ENCODE assay signal across 7 cellular contexts in the genomic region with DNA sequence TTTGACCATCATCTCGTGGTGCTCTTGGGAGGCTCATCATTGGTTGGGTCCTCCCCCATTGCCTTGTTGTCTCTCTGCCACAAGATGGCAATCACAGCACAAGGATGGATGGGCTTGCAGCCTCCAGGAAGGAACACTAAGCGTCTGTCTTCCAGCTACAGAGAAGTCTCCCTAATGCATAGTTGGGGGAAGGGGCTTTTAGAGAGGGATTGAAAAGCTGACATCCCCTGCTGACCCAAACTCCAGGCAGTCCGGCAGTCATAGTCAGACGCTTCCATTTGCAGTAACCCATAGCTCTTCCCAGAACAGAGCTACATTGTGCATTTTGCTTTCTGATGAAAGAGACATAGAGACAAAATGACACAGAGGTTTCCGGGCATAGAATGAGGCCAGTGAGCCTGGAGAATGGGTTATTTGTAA.
DNase-seq lines count a peak whose midpoint lies in the region; ATAC-seq and TF ChIP-seq lines count a peak whose summit lies in the region.

No MANE protein-coding gene starts in this region.

- H3K27me3 ChIP-seq in ascending aorta = no peaks in the 10 kb centered on the region

- POLR2A ChIA-PET in RWPE1 (lab: Yijun Ruan, JAX; ENCODE audit: low non-redundant PET) = no interaction called here

- CTCF ChIA-PET in RWPE1 (lab: Yijun Ruan, JAX) = interaction anchor here (0.6 to 2.3 kb wide), 10 partner anchors 8 to 417 kb away, joined by 3 to 20 read pairs (median 3); no protein-coding TSS in a partner anchor

- H3K9me3 ChIP-seq in ascending aorta = no peaks in the 10 kb centered on the region

- no peak for ATAC-seq in GM21786 (IDR thresholded peaks at IDR 0.05; ENCODE audit: unreplicated experiment)

- peak; percentile 35 for DNase-seq in GF-D8 (lab: John Stamatoyannopoulos, UW)
- peak; percentile 68 for DNase-seq in RWPE1 (ENCODE audit: low spot score)
- DNase-seq in ascending aorta (ENCODE audit: low spot score in 2 of 2) = no peak
- DNase-seq in hypothalamus (lab: John Stamatoyannopoulos, UW) = peak in 43 of 51 donors; percentile 14 to 91 (median 66)
- peak; percentile 15 for DNase-seq in stimulated activated CD4-positive, alpha-beta T cell treated with anti-CD3 and anti-CD28 coated beads, Interleukin-12 subunit alpha, Interleukin-12 subunit beta, amount 100 ng/mL, for 4 hours

- peak; percentile 64 for TF ChIP-seq RAD21 in Ishikawa (IDR thresholded peaks at IDR 0.05; ENCODE audit: low read depth)

- peak; percentile 39 for TF ChIP-seq CTCF in RWPE1 (conservative IDR thresholded peaks at IDR 0.05; ENCODE audit: low read depth)
- peak in 2 of 3 experiments; percentile 7 to 22 for TF ChIP-seq CTCF in ascending aorta (IDR thresholded peaks at IDR 0.05)

- H3K36me3 ChIP-seq in ascending aorta = no peaks in the 10 kb centered on the region

- H3K4me1 ChIP-seq in ascending aorta = no peaks in the 10 kb centered on the region

- no peak for TF ChIP-seq EP300 in Ishikawa (IDR thresholded peaks at IDR 0.05; ENCODE audit: borderline replicate concordance)

- no peak overlapping the region for H3K4me3 ChIP-seq in ascending aorta

- intact Hi-C loops in ascending aorta (cut with DNase I) = no loop called here

- H3K27ac ChIP-seq in RWPE1 = no peak overlapping the region
- H3K27ac ChIP-seq in ascending aorta = no peak overlapping the region

TF ChIP-seq in Ishikawa, 13 proteins besides CTCF, POLR2A, EP300 and RAD21:
- TF ChIP-seq, protein P1, sequence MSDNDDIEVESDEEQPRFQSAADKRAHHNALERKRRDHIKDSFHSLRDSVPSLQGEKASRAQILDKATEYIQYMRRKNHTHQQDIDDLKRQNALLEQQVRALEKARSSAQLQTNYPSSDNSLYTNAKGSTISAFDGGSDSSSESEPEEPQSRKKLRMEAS (IDR thresholded peaks at IDR 0.05) = no peak
- no peak for TF ChIP-seq EGR1 (IDR thresholded peaks at IDR 0.05)
- TF ChIP-seq ZBTB7A (IDR thresholded peaks at IDR 0.05; ENCODE audit: low read depth) = no peak
- no peak for TF ChIP-seq CEBPB (IDR thresholded peaks at IDR 0.05)
- TF ChIP-seq NFIC (IDR thresholded peaks at IDR 0.05) = no peak
- TF ChIP-seq USF1 (IDR thresholded peaks at IDR 0.05) = no peak
- TF ChIP-seq REST (IDR thresholded peaks at IDR 0.05; ENCODE audit: low read depth) = no peak
- no peak for TF ChIP-seq TCF12 (IDR thresholded peaks at IDR 0.05; ENCODE audit: low read depth)
- TF ChIP-seq YY1 (IDR thresholded peaks at IDR 0.05; ENCODE audit: low read depth) = no peak
TF ChIP-seq in Ishikawa: peak in this region for 0.

Comparison
In these comparisons a context has a peak if more than half of its experiments do, and no peak if none do; other contexts are left out.
1. DNase-seq: peak in GF-D8 (single experiment), RWPE1 (single experiment), hypothalamus (43 of 51) and stimulated activated CD4-positive, alpha-beta T cell treated with anti-CD3 and anti-CD28 coated beads, Interleukin-12 subunit alpha, Interleukin-12 subunit beta, amount 100 ng/mL, for 4 hours (single experiment); none in ascending aorta (0 of 2).